13 cellular contexts compared by ENCODE assay signal in genomic region chr11:65308281-65308891, GRCh38. TPM values are rescaled to one million over a fixed set of nuclear protein-coding genes. Genes with fewer than 3 reads are reported as not detected.
DNase-seq lines count a peak whose midpoint lies in the region; ATAC-seq, FAIRE-seq and TF ChIP-seq lines count a peak whose summit lies in the region.
"Had no signal": no experiment of that assay in that cellular context is flagged by ENCODE, and none has a peak within 500 bp of the region (broad histone marks: within the 10 kb centered on the region; RNA-seq: fewer than 3 reads in every experiment).

No MANE protein-coding gene starts in this region.

- ATAC-seq in PC-3 (0 out of 2 replicates have a peak, but pooled peaks have one; percentile 6), pancreas (peak in 3 of 4 donors; percentile 16 to 45 (median 40))
- ATAC-seq: natural killer cell had no signal

- H2AFZ ChIP-seq in PC-3 (ENCODE audit: low read length), result no peak overlapping the region

- H3F3A ChIP-seq in PC-3 (ENCODE audit: low read length, unreplicated experiment), result no peaks in the 10 kb centered on the region

- in situ Hi-C loops in HAP-1 (cut with MboI; ENCODE audit: low sequenced_read_pairs) (no loop called here), ACHN (cut with HindIII; ENCODE audit: low pct_ligation_motif_present, low pct_unique_long_range_greater_than_20kb, low sequenced_read_pairs) (no loop called here)

- CTCF ChIA-PET in PC-3 (lab: Charles Lee), result no interaction called here

- H3K4me3 Mint-ChIP-seq in progenitor cell of endocrine pancreas (ENCODE audit: low read depth), result no peak overlapping the region
- H3K4me3 Mint-ChIP-seq: natural killer cell; T-helper 2 cell treated with Interferon-gamma antibody and Interleukin-4, amounts not matched to agents 5 μg/mL and 100 μg/mL, for 36 hours had no signal

- no peaks in the 10 kb centered on the region for H3K9me3 ChIP-seq in BLaER1 treated with 17β-estradiol and CSF1 and Interleukin-3, amounts not matched to agents 10 nM and 100 nM (replicated peaks in 1 of 11)
- no peaks in the 10 kb centered on the region for H3K9me3 ChIP-seq in PC-3 (ENCODE audit: low read length)
- H3K9me3 ChIP-seq in pancreas, result no peaks in the 10 kb centered on the region
- no peaks in the 10 kb centered on the region for H3K9me3 ChIP-seq in HAP-1

- H3K27ac ChIP-seq in BLaER1 treated with 17β-estradiol and CSF1 and Interleukin-3, amounts not matched to agents 10 nM and 100 nM, result peak overlapping the region; percentile 69 to 89 (median 83)
- H3K27ac ChIP-seq in PC-3 (ENCODE audit: low read length) (no peak overlapping the region), pancreas (peak overlapping the region in 2 of 4 donors; percentile 60)
- H3K27ac ChIP-seq: C4-2B had no signal

- no peak for FAIRE-seq in pancreas (lab: Jason Lieb, UNC)

- 50 to 54% methylated on average over 7 of the region's 7 CpGs for whole genome bisulfite sequencing in pancreas, 2 donors

- no peak for TF ChIP-seq CTCF in PC-3 (conservative IDR thresholded peaks at IDR 0.05; ENCODE audit: low read depth, low read length)
- no peak for TF ChIP-seq CTCF in fibroblast of pulmonary artery (IDR thresholded peaks at IDR 0.05; ENCODE audit: low read length, missing control alignments)
- no peak for TF ChIP-seq CTCF in pancreas (IDR thresholded peaks at IDR 0.05)
- TF ChIP-seq CTCF in progenitor cell of endocrine pancreas (IDR thresholded peaks at IDR 0.05; ENCODE audit: unreplicated experiment), result no peak

- no peak for DNase-seq in PC-3
- peak; percentile 68 for DNase-seq in fibroblast of pulmonary artery (ENCODE audit: low read depth)
- DNase-seq in pancreas, result peak in 4 of 6 donors; percentile 39 to 75 (median 58)
- no peak for DNase-seq in progenitor cell of endocrine pancreas (ENCODE audit: low spot score, unreplicated experiment)
- no peak for DNase-seq in activated CD4-positive, alpha-beta T cell treated with anti-CD3 and anti-CD28 coated beads for 1 hour
- DNase-seq in HAP-1 (ENCODE audit: low spot score in 2 of 2), result no peak
- DNase-seq in ACHN, result no peak
- DNase-seq: foreskin melanocyte, natural killer cell, NCI-H524 treated with DMSO at 0.1 percent for 48 hours had no signal

- no peaks in the 10 kb centered on the region for H3K27me3 ChIP-seq in BLaER1 treated with 17β-estradiol and CSF1 and Interleukin-3, amounts not matched to agents 10 nM and 100 nM
- H3K27me3 ChIP-seq in PC-3 (ENCODE audit: low read length), result no peaks in the 10 kb centered on the region
- no peaks in the 10 kb centered on the region for H3K27me3 ChIP-seq in pancreas
- H3K27me3 ChIP-seq in HAP-1 (ENCODE audit: low read depth), result no peaks in the 10 kb centered on the region

- peaks cover 21% of the 10 kb centered on the region for H3K27me3 Mint-ChIP-seq in progenitor cell of endocrine pancreas

- H3K36me3 Mint-ChIP-seq in progenitor cell of endocrine pancreas (ENCODE audit: insufficient read depth), result no peaks in the 10 kb centered on the region
- H3K36me3 Mint-ChIP-seq: natural killer cell had no signal

- no peaks in the 10 kb centered on the region for H3K79me2 ChIP-seq in PC-3 (ENCODE audit: low read length)

- H3K27ac Mint-ChIP-seq in progenitor cell of endocrine pancreas, result no peak overlapping the region
- H3K27ac Mint-ChIP-seq: natural killer cell; T-helper 2 cell treated with Interferon-gamma antibody and Interleukin-4, amounts not matched to agents 5 μg/mL and 100 μg/mL, for 36 hours had no signal

- H3K9me2 ChIP-seq in PC-3 (replicated peaks; ENCODE audit: low read length), result no peaks in the 10 kb centered on the region

- peak overlapping the region; percentile 58 to 78 (median 72); a peak in 21 of 22 replicates for H3K9ac ChIP-seq in BLaER1 treated with 17β-estradiol and CSF1 and Interleukin-3, amounts not matched to agents 10 nM and 100 nM
- H3K9ac ChIP-seq in PC-3 (ENCODE audit: low read length), result no peak overlapping the region

- POLR2A ChIA-PET in PC-3 (lab: Charles Lee; ENCODE audit: unreplicated experiment), result no interaction called here

- peaks cover 0 to 31% (median 15%) of the 10 kb centered on the region in 11 experiments; a peak in 15 of 22 replicates for H3K36me3 ChIP-seq in BLaER1 treated with 17β-estradiol and CSF1 and Interleukin-3, amounts not matched to agents 10 nM and 100 nM
- H3K36me3 ChIP-seq in PC-3 (ENCODE audit: low read depth, low read length), result no peaks in the 10 kb centered on the region
- no peaks in the 10 kb centered on the region for H3K36me3 ChIP-seq in pancreas
- H3K36me3 ChIP-seq in HAP-1 (replicated peaks), result peaks cover 7% of the 10 kb centered on the region

- H3K4me1 ChIP-seq in BLaER1 treated with 17β-estradiol and CSF1 and Interleukin-3, amounts not matched to agents 10 nM and 100 nM, result peaks cover 64 to 85% (median 79%) of the 10 kb centered on the region in 10 experiments
- H3K4me1 ChIP-seq in PC-3 (ENCODE audit: insufficient read depth, low read length) (peaks cover 21% of the 10 kb centered on the region), pancreas (peaks cover 3 to 23% (median 14%) of the 10 kb centered on the region in 3 donors), HAP-1 (no peaks in the 10 kb centered on the region)

- no peaks in the 10 kb centered on the region for H3K9me3 Mint-ChIP-seq in progenitor cell of endocrine pancreas (ENCODE audit: low read depth)
- H3K9me3 Mint-ChIP-seq: natural killer cell; T-helper 2 cell treated with Interferon-gamma antibody and Interleukin-4, amounts not matched to agents 5 μg/mL and 100 μg/mL, for 36 hours had no signal

- peak overlapping the region in 6 of 10 experiments; percentile 1 to 44 (median 16); a peak in 6 of 20 replicates for H3K4me3 ChIP-seq in BLaER1 treated with 17β-estradiol and CSF1 and Interleukin-3, amounts not matched to agents 10 nM and 100 nM
- H3K4me3 ChIP-seq in PC-3 (ENCODE audit: low read length), result no peak overlapping the region
- H3K4me3 ChIP-seq in fibroblast of pulmonary artery (replicated peaks; ENCODE audit: low read depth, low read length), result no peak overlapping the region
- H3K4me3 ChIP-seq in pancreas, result no peak overlapping the region
- H3K4me3 ChIP-seq in HAP-1, result no peak overlapping the region

- intact Hi-C loops in PC-3 (cut with micrococcal nuclease) (no loop called here), pancreas (cut with DNase I) (no loop called here)

- no peaks in the 10 kb centered on the region for H4K20me1 ChIP-seq in BLaER1 treated with 17β-estradiol and CSF1 and Interleukin-3, amounts not matched to agents 10 nM and 100 nM
- no peaks in the 10 kb centered on the region for H4K20me1 ChIP-seq in PC-3 (ENCODE audit: low read length)

- no TSS peak for BruUV-seq in PC-3 (replicated peaks; lab: Mats Ljungman, UMichigan)

- H3K4me2 ChIP-seq in BLaER1 treated with 17β-estradiol and CSF1 and Interleukin-3, amounts not matched to agents 10 nM and 100 nM, result peak overlapping the region; percentile 77 to 99 (median 96)
- H3K4me2 ChIP-seq in PC-3 (ENCODE audit: low read length), result no peak overlapping the region

- peaks cover 27% of the 10 kb centered on the region for H3K4me1 Mint-ChIP-seq in progenitor cell of endocrine pancreas (ENCODE audit: low read depth)
- H3K4me1 Mint-ChIP-seq: natural killer cell had no signal

RNA-seq across cellular contexts. Expression of gene CDC42EP2, which starts 6.3 kb away (rescaled TPM):
- total RNA-seq in PC-3 (2014; rRNA removed) (16.6 and 25.7 TPM in 2 replicates), pancreas (1 to 10 TPM; 2.4 to 7.9 (median 2.7) TPM), progenitor cell of endocrine pancreas (5.3 and 5.9 TPM in 2 replicates)
- polyA plus RNA-seq in pancreas, result 1 to 10 TPM; 4.8 to 6.8 TPM

RNA-seq across cellular contexts. Expression of gene DPF2, which starts 25.3 kb away (rescaled TPM):
- total RNA-seq in PC-3 (2014; rRNA removed) (45.8 and 63.1 TPM in 2 replicates), pancreas (10 to 100 TPM; 16.6 to 28.0 (median 21.5) TPM), progenitor cell of endocrine pancreas (81.9 and 96.5 TPM in 2 replicates)
- polyA plus RNA-seq in pancreas, result 10 to 100 TPM; 11.7 to 19.6 TPM

RNA-seq across cellular contexts. Expression of gene TIGD3, which starts 46.2 kb away (rescaled TPM):
- total RNA-seq in PC-3 (2014; rRNA removed), result 1.3 and 1.6 TPM in 2 replicates
- under 1 TPM in 4 of 6 donors, not detected in 2; 0.06 to 0.16 (median 0.13) TPM for total RNA-seq in pancreas
- polyA plus RNA-seq in pancreas, result under 1 TPM; 0.15 to 0.68 TPM
- total RNA-seq in progenitor cell of endocrine pancreas, result 3.0 and 3.8 TPM in 2 replicates

RNA-seq across cellular contexts. Expression of gene POLA2, which starts 46.6 kb away (rescaled TPM):
- total RNA-seq in PC-3 (2014; rRNA removed) (29.0 and 39.7 TPM in 2 replicates), pancreas (1 to 10 TPM; 3.1 to 6.4 (median 4.6) TPM), progenitor cell of endocrine pancreas (24.4 and 27.4 TPM in 2 replicates)
- 1 to 10 TPM; 6.8 to 7.5 TPM for polyA plus RNA-seq in pancreas

Comparison
In these comparisons a context has a peak if more than half of its experiments do, and no peak if none do; other contexts are left out.
1. H3K4me3 ChIP-seq: peak in BLaER1 treated with 17β-estradiol and CSF1 and Interleukin-3, amounts not matched to agents 10 nM and 100 nM (6 of 10); none in PC-3 (single experiment), fibroblast of pulmonary artery (single experiment), pancreas (0 of 4) and HAP-1 (single experiment).
2. DNase-seq: peak in fibroblast of pulmonary artery (single experiment) and pancreas (4 of 6); none in PC-3 (single experiment), progenitor cell of endocrine pancreas (single experiment), activated CD4-positive, alpha-beta T cell treated with anti-CD3 and anti-CD28 coated beads for 1 hour (single experiment), HAP-1 (0 of 2) and ACHN (single experiment).